Comparison of ENCODE assay signal across 1 cellular context in the genomic region with DNA sequence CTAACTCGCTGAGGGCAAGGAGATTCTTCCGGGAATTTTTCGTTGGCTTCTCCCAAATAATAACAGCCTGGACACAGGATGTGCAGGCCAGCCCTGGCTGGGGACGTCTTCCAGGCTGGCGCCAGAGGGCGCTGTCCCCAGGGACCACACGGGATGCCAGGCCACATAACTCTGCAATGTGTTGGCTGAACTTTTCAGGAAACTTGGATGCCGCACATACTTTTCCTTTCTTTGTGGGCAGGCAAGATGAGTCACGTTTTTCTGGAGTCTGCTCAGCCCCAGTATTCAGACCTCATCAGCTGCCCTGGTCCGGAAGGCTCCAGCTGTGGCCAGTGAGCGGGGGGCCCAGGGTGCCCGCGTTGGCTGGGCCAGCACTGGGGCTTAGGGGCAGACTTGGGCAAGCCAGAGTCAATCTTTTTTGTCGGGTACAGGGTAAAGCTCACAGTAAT.
A peak's percentile ranks its signal among the peaks of the same experiment; 100 is the strongest.
TF ChIP-seq lines count a peak whose summit lies in the region.

No MANE protein-coding gene starts in this region.

TF ChIP-seq in HepG2, 621 proteins besides CTCF, POLR2A, EP300 and RAD21 (continued from another document and continues in another):
- TF ChIP-seq, protein P1, sequence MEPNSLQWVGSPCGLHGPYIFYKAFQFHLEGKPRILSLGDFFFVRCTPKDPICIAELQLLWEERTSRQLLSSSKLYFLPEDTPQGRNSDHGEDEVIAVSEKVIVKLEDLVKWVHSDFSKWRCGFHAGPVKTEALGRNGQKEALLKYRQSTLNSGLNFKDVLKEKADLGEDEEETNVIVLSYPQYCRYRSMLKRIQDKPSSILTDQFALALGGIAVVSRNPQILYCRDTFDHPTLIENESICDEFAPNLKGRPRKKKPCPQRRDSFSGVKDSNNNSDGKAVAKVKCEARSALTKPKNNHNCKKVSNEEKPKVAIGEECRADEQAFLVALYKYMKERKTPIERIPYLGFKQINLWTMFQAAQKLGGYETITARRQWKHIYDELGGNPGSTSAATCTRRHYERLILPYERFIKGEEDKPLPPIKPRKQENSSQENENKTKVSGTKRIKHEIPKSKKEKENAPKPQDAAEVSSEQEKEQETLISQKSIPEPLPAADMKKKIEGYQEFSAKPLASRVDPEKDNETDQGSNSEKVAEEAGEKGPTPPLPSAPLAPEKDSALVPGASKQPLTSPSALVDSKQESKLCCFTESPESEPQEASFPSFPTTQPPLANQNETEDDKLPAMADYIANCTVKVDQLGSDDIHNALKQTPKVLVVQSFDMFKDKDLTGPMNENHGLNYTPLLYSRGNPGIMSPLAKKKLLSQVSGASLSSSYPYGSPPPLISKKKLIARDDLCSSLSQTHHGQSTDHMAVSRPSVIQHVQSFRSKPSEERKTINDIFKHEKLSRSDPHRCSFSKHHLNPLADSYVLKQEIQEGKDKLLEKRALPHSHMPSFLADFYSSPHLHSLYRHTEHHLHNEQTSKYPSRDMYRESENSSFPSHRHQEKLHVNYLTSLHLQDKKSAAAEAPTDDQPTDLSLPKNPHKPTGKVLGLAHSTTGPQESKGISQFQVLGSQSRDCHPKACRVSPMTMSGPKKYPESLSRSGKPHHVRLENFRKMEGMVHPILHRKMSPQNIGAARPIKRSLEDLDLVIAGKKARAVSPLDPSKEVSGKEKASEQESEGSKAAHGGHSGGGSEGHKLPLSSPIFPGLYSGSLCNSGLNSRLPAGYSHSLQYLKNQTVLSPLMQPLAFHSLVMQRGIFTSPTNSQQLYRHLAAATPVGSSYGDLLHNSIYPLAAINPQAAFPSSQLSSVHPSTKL (CRISPR knock-in tag; IDR thresholded peaks at IDR 0.05), result peak; percentile 92
- TF ChIP-seq ZNF724P (CRISPR knock-in tag; IDR thresholded peaks at IDR 0.05; ENCODE audit: borderline replicate concordance) (0 out of 2 replicates have a peak, but pooled peaks have one; percentile 43), ATF7 (IDR thresholded peaks at IDR 0.05) (no peak), ATF7 (CRISPR knock-in tag; IDR thresholded peaks at IDR 0.05) (no peak), NR2F2 (IDR thresholded peaks at IDR 0.05; ENCODE audit: borderline replicate concordance, low read depth) (no peak), ZNF430 (CRISPR knock-in tag; IDR thresholded peaks at IDR 0.05) (0 out of 2 replicates have a peak, but pooled peaks have one; percentile 43), HIVEP1 (CRISPR knock-in tag; IDR thresholded peaks at IDR 0.05) (0 out of 2 replicates have a peak, but pooled peaks have one; percentile 21), ZBTB26 (CRISPR knock-in tag; IDR thresholded peaks at IDR 0.05; ENCODE audit: borderline replicate concordance) (peak; percentile 98), SMAD3 (CRISPR knock-in tag; IDR thresholded peaks at IDR 0.05) (peak; percentile 72; the same call in 1 of the 2 replicates), IRF9 (CRISPR knock-in tag; IDR thresholded peaks at IDR 0.05; ENCODE audit: borderline replicate concordance) (peak; percentile 30; the same call in 1 of the 2 replicates), ZNF788 (CRISPR knock-in tag; IDR thresholded peaks at IDR 0.05; ENCODE audit: borderline replicate concordance) (0 out of 2 replicates have a peak, but pooled peaks have one; percentile 44), PRPF4 (IDR thresholded peaks at IDR 0.05; ENCODE audit: low read depth, low read length, poor library complexity, severe bottlenecking) (no peak), ZBTB7B (CRISPR knock-in tag; IDR thresholded peaks at IDR 0.05) (peak; percentile 48; the same call in 1 of the 2 replicates), RXRA (CRISPR knock-in tag; IDR thresholded peaks at IDR 0.05) (peak; percentile 67), ZBTB33 (CRISPR knock-in tag; IDR thresholded peaks at IDR 0.05) (peak; percentile 66; the same call in 1 of the 2 replicates), ZNF883 (CRISPR knock-in tag; IDR thresholded peaks at IDR 0.05; ENCODE audit: not compliant biosample characterization) (peak; percentile 27), HIC2 (CRISPR knock-in tag; IDR thresholded peaks at IDR 0.05; ENCODE audit: low read depth) (peak; percentile 70; the same call in 1 of the 2 replicates), GABPA (IDR thresholded peaks at IDR 0.05; ENCODE audit: low read depth, low read length) (no peak), GABPA (CRISPR knock-in tag; IDR thresholded peaks at IDR 0.05; ENCODE audit: low read depth) (peak; percentile 19; the same call in 1 of the 2 replicates), IKZF5 (CRISPR knock-in tag; IDR thresholded peaks at IDR 0.05) (peak; percentile 52; the same call in 1 of the 2 replicates), ZNF605 (CRISPR knock-in tag; IDR thresholded peaks at IDR 0.05) (peak; percentile 72; the same call in 1 of the 2 replicates), GABPB1 (CRISPR knock-in tag; IDR thresholded peaks at IDR 0.05) (peak; percentile 62), KDM4B (CRISPR knock-in tag; IDR thresholded peaks at IDR 0.05) (peak; percentile 59; the same call in 1 of the 2 replicates), SAP130 (CRISPR knock-in tag; IDR thresholded peaks at IDR 0.05; ENCODE audit: low read depth) (peak; percentile 65; the same call in 1 of the 2 replicates), FOSL2 (CRISPR knock-in tag; IDR thresholded peaks at IDR 0.05) (peak; percentile 99), HNF4A (CRISPR knock-in tag; IDR thresholded peaks at IDR 0.05) (0 out of 2 replicates have a peak, but pooled peaks have one; percentile 6), IRF2 (CRISPR knock-in tag; IDR thresholded peaks at IDR 0.05) (peak; percentile 80), CBX1 (IDR thresholded peaks at IDR 0.05; ENCODE audit: low read depth) (no peak), ZNF10 (CRISPR knock-in tag; IDR thresholded peaks at IDR 0.05; ENCODE audit: borderline replicate concordance, low read depth) (no peak), NR2F6 (IDR thresholded peaks at IDR 0.05) (no peak), NR2F6 (CRISPR knock-in tag; IDR thresholded peaks at IDR 0.05) (peak; percentile 52; the same call in 1 of the 2 replicates), CBX5 (CRISPR knock-in tag; IDR thresholded peaks at IDR 0.05; ENCODE audit: borderline replicate concordance) (peak; percentile 45; the same call in 1 of the 2 replicates), NFIB (CRISPR knock-in tag; IDR thresholded peaks at IDR 0.05; ENCODE audit: borderline replicate concordance) (no peak), PAX8 (CRISPR knock-in tag; IDR thresholded peaks at IDR 0.05; ENCODE audit: borderline replicate concordance) (no peak), PATZ1 (CRISPR knock-in tag; IDR thresholded peaks at IDR 0.05) (0 out of 2 replicates have a peak, but pooled peaks have one; percentile 25), TRAFD1 (CRISPR knock-in tag; IDR thresholded peaks at IDR 0.05; ENCODE audit: borderline replicate concordance) (no peak), BCL6 (CRISPR knock-in tag; IDR thresholded peaks at IDR 0.05) (peak; percentile 100), ETV5 (CRISPR knock-in tag; IDR thresholded peaks at IDR 0.05; ENCODE audit: borderline replicate concordance) (peak; percentile 54; the same call in 1 of the 2 replicates), ERF (CRISPR knock-in tag; IDR thresholded peaks at IDR 0.05) (peak; percentile 50; the same call in 1 of the 2 replicates), HDAC2 (CRISPR knock-in tag; IDR thresholded peaks at IDR 0.05) (peak; percentile 47; the same call in 1 of the 2 replicates), SALL1 (CRISPR knock-in tag; IDR thresholded peaks at IDR 0.05) (peak; percentile 70), JUNB (CRISPR knock-in tag; IDR thresholded peaks at IDR 0.05; ENCODE audit: borderline replicate concordance) (no peak), SIX4 (CRISPR knock-in tag; IDR thresholded peaks at IDR 0.05) (no peak), ZNF660 (CRISPR knock-in tag; IDR thresholded peaks at IDR 0.05; ENCODE audit: borderline replicate concordance, low read depth) (no peak), MAFF (IDR thresholded peaks at IDR 0.05; ENCODE audit: low read depth, low read length) (0 out of 2 replicates have a peak, but pooled peaks have one; percentile 15), HDAC1 (CRISPR knock-in tag; IDR thresholded peaks at IDR 0.05) (peak; percentile 52; the same call in 1 of the 2 replicates), MIER3 (CRISPR knock-in tag; IDR thresholded peaks at IDR 0.05; ENCODE audit: borderline replicate concordance) (peak; percentile 45; the same call in 1 of the 2 replicates)
